19 cellular contexts compared by ENCODE assay signal in genomic region chr20:25191051-25191450, GRCh38. TPM values are rescaled to one million over a fixed set of nuclear protein-coding genes. Genes with fewer than 3 reads are reported as not detected.
DNase-seq lines count a peak whose midpoint lies in the region; ATAC-seq and TF ChIP-seq lines count a peak whose summit lies in the region.
"Had no signal": no experiment of that assay in that cellular context is flagged by ENCODE, and none has a peak within 500 bp of the region (broad histone marks: within the 10 kb centered on the region; RNA-seq: fewer than 3 reads in every experiment).

No MANE protein-coding gene starts in this region.

- H3K36me3 Mint-ChIP-seq in CD14-positive monocyte = no peaks in the 10 kb centered on the region

- intact Hi-C loops in Right ventricle myocardium inferior (cut with DNase I) = loop anchor here (5.0 kb wide), 1 partner anchor 199 kb away; the partner anchor contains the start of gene APMAP
- intact Hi-C loops in cardiac septum (cut with DNase I) = loop anchor here (2.0 to 10.0 kb wide), 3 partner anchors 36 to 136 kb away; partner anchors contain the start of gene ACSS1
- intact Hi-C loops in Right ventricle myocardium superior (cut with DNase I) = loop anchor here (5.0 kb wide), 1 partner anchor 199 kb away; the partner anchor contains the start of gene APMAP
- intact Hi-C loops in testis (cut with DNase I; ENCODE audit: low total_unique reads) = no loop called here
- intact Hi-C loops in aorta (cut with DNase I) = loop anchor here (10.0 kb wide), 2 partner anchors 104 to 204 kb away; partner anchors contain the start of gene ABHD12 (in 1 of the 2)
- intact Hi-C loops in CD14-positive monocyte (cut with micrococcal nuclease) = loop anchor here (10.0 kb wide), 2 partner anchors 126 to 196 kb away; partner anchors contain the start of gene APMAP (in 2 of the 2)

- H3K27me3 ChIP-seq in right atrium auricular region = no peaks in the 10 kb centered on the region
- H3K27me3 ChIP-seq in testis = no peaks in the 10 kb centered on the region
- no peaks in the 10 kb centered on the region for H3K27me3 ChIP-seq in aorta (ENCODE audit: control insufficient read depth in 1 of 2, insufficient read depth in 2 of 2, low read length in 1 of 2)

- ATAC-seq in Right ventricle myocardium inferior (peak; percentile 45), Right ventricle myocardium superior (ENCODE audit: poor library complexity) (peak; percentile 62), aorta (ENCODE audit: low FRiP score) (no peak), HG03039 (IDR thresholded peaks at IDR 0.05; ENCODE audit: unreplicated experiment) (no peak)

- H3K4me1 ChIP-seq in right atrium auricular region (peaks cover 0 to 30% of the 10 kb centered on the region in 2 donors), testis (peaks cover 45% of the 10 kb centered on the region), aorta (ENCODE audit: control insufficient read depth in 1 of 2, insufficient read depth in 2 of 2, low read length in 2 of 2) (no peaks in the 10 kb centered on the region)

- H3K4me1 Mint-ChIP-seq in CD14-positive monocyte = peaks cover 5% of the 10 kb centered on the region

- TF ChIP-seq CTCF in right atrium auricular region (IDR thresholded peaks at IDR 0.05) (no peak), testis (IDR thresholded peaks at IDR 0.05) (no peak), CD14-positive monocyte (IDR thresholded peaks at IDR 0.05) (no peak)

- H3K4me3 ChIP-seq in right atrium auricular region (no peak overlapping the region), testis (no peak overlapping the region), aorta (ENCODE audit: low read length in 2 of 2) (no peak overlapping the region)

- H3K9me3 Mint-ChIP-seq in CD14-positive monocyte = peaks cover 0 to 8% (median 7%) of the 10 kb centered on the region in 7 donors

- H3K27me3 Mint-ChIP-seq in CD14-positive monocyte (ENCODE audit: low read depth in 3 of 3) = peaks cover 3 to 14% (median 9%) of the 10 kb centered on the region in 3 donors

- H3K36me3 ChIP-seq in right atrium auricular region = no peaks in the 10 kb centered on the region
- H3K36me3 ChIP-seq in testis (ENCODE audit: low read depth, missing control alignments) = no peaks in the 10 kb centered on the region
- no peaks in the 10 kb centered on the region for H3K36me3 ChIP-seq in aorta (ENCODE audit: control insufficient read depth in 1 of 2, insufficient read depth in 2 of 2, low read length in 1 of 2)

- H3K9me3 ChIP-seq in right atrium auricular region (no peaks in the 10 kb centered on the region), testis (no peaks in the 10 kb centered on the region), aorta (ENCODE audit: control insufficient read depth, low read length) (peaks cover 2% of the 10 kb centered on the region)

- no peak for TF ChIP-seq POLR2A in testis (IDR thresholded peaks at IDR 0.05)

- H3K27ac ChIP-seq in right atrium auricular region (peak overlapping the region; percentile 71 to 83), testis (peak overlapping the region in 1 of 2 donors; percentile 38), aorta (ENCODE audit: low read depth in 1 of 2, low read length in 2 of 2) (no peak overlapping the region)

- no peak overlapping the region for H3K4me3 Mint-ChIP-seq in CD14-positive monocyte

- DNase-seq in Right ventricle myocardium inferior (ENCODE audit: missing footprints) (no peak), cardiac septum (ENCODE audit: low spot score) (no peak), Right ventricle myocardium superior (peak; percentile 79), right atrium auricular region (ENCODE audit: low spot score) (no peak), testis (peak; percentile 85), aorta (no peak), CD14-positive monocyte (ENCODE audit: low spot score) (no peak)
- DNase-seq: 8988T, DMS53, GDM1, KBM-7, MV-4-11, NCI-H1105 treated with DMSO at 0.1 percent for 48 hours, NCI-H2029 treated with DMSO at 0.1 percent for 48 hours, NCI-H2171, NCI-H524 treated with DMSO at 0.1 percent for 48 hours, NCI-H82, SHP77 had no signal

- 21 to 77% methylated on average over 1 of the region's 1 CpG for WGBS in testis, 2 donors
- 8 to 11% methylated on average over 1 of the region's 1 CpG for WGBS in aorta, 2 donors

- no peak overlapping the region for H3K27ac Mint-ChIP-seq in CD14-positive monocyte

RNA-seq across cellular contexts. Expression of gene ENTPD6, which starts 4.5 kb away (rescaled TPM):
- total RNA-seq in Right ventricle myocardium inferior (132 TPM), cardiac septum (102 TPM), Right ventricle myocardium superior (118 TPM), right atrium auricular region (100 to 1,000 TPM in 1 of 2 donors, 10 to 100 TPM in 1; 75.9 to 116 TPM), testis (100 to 1,000 TPM; 157 to 204 TPM), aorta (10 to 100 TPM; 68.8 to 69.8 TPM)
- polyA plus RNA-seq in testis (ENCODE audit: insufficient read depth, low read depth, low replicate concordance) (80.7 TPM), aorta (100 to 1,000 TPM in 1 of 2 donors, 10 to 100 TPM in 1; 25.5 to 111 TPM), CD14-positive monocyte (10 to 100 TPM; 36.2 to 47.0 TPM)

RNA-seq across cellular contexts. Expression of gene PYGB, which starts 56.8 kb away (rescaled TPM):
- total RNA-seq in Right ventricle myocardium inferior (174 TPM), cardiac septum (386 TPM), Right ventricle myocardium superior (170 TPM), right atrium auricular region (100 to 1,000 TPM; 145 to 174 TPM), testis (10 to 100 TPM; 91.5 TPM), aorta (10 to 100 TPM; 92.8 to 95.2 TPM)
- polyA plus RNA-seq in testis (ENCODE audit: insufficient read depth, low read depth, low replicate concordance) (50.8 TPM), aorta (100 to 1,000 TPM in 1 of 2 donors, 10 to 100 TPM in 1; 37.9 to 143 TPM), CD14-positive monocyte (10 to 100 TPM; 26.7 to 33.2 TPM)

Comparison
In these comparisons a context has a peak if more than half of its experiments do, and no peak if none do; other contexts are left out.
1. DNase-seq: peak in Right ventricle myocardium superior (single experiment) and testis (single experiment); none in Right ventricle myocardium inferior (single experiment), cardiac septum (single experiment), right atrium auricular region (single experiment), aorta (0 of 2) and CD14-positive monocyte (single experiment).
2. ATAC-seq: peak in Right ventricle myocardium inferior (single experiment) and Right ventricle myocardium superior (single experiment); none in aorta (single experiment) and HG03039 (single experiment).
3. H3K27ac ChIP-seq: peak in right atrium auricular region (2 of 2); none in aorta (0 of 2).